In genomic region chr17:37087683-37088082, GRCh38 we compare ENCODE assay signal across 20 cellular contexts.
"Had no signal": no experiment of that assay in that cellular context is flagged by ENCODE, and none has a peak within 500 bp of the region (broad histone marks: within the 10 kb centered on the region; RNA-seq: fewer than 3 reads in every experiment).

No MANE protein-coding gene starts in this region.

- DNase-seq: activated CD4-positive, alpha-beta T cell treated with anti-CD3 and anti-CD28 coated beads for 36 hours; aorta; colonic mucosa; islet precursor cell; lower lobe of right lung; stimulated activated CD4-positive, alpha-beta T cell treated with anti-CD3 and anti-CD28 coated beads, Interleukin-15, amount 100 ng/mL, for 24 hours; stimulated activated CD4-positive, alpha-beta T cell treated with anti-CD3 and anti-CD28 coated beads, Interleukin-2, amount 100 ng/mL, for 48 hours had no signal

- H3K4me1 ChIP-seq: colonic mucosa, foreskin keratinocyte, lower lobe of right lung, right atrium auricular region, vagina had no signal

- H3K27me3 ChIP-seq: colonic mucosa, foreskin keratinocyte, hepatocyte, neural progenitor cell, right atrium auricular region, tibial nerve, vagina had no signal

- H3K4me3 Mint-ChIP-seq: activated CD4-positive, alpha-beta memory T cell treated with anti-CD3 and anti-CD28 coated beads, Interleukin-2, amount 10 ng/mL, durations not matched to agents 7 days and 5 days; activated CD4-positive, alpha-beta T cell treated with anti-CD3 and anti-CD28 coated beads for 36 hours; activated CD8-positive, alpha-beta memory T cell treated with anti-CD3 and anti-CD28 coated beads, Interleukin-2, amount 10 ng/mL, durations not matched to agents 7 days and 5 days; activated naive CD4-positive, alpha-beta T cell treated with anti-CD3 and anti-CD28 coated beads, Interleukin-2, amount 10 ng/mL, durations not matched to agents 7 days and 5 days; neural progenitor cell; stimulated activated naive CD8-positive, alpha-beta T cell treated with anti-CD3 and anti-CD28 coated beads, Interleukin-15, Interleukin-2, amounts not matched to agents 100 ng/mL and 50 ng/mL, for 24 hours had no signal

- H3K27ac ChIP-seq: colonic mucosa, foreskin keratinocyte, hepatocyte, lower lobe of right lung, neural progenitor cell, prostate gland, right atrium auricular region, tibial nerve, vagina had no signal

- H3K4me3 ChIP-seq: colonic mucosa, hepatocyte, lower lobe of right lung, neural progenitor cell, prostate gland, right atrium auricular region, skin epidermis, tibial nerve, vagina had no signal

- H3K36me3 ChIP-seq: colonic mucosa had no signal

- H3K9me3 Mint-ChIP-seq: activated CD4-positive, alpha-beta memory T cell treated with anti-CD3 and anti-CD28 coated beads, Interleukin-2, amount 10 ng/mL, durations not matched to agents 7 days and 5 days; activated naive CD4-positive, alpha-beta T cell treated with anti-CD3 and anti-CD28 coated beads, Interleukin-2, amount 10 ng/mL, durations not matched to agents 7 days and 5 days; central memory CD8-positive, alpha-beta T cell; neural progenitor cell; stimulated activated naive CD8-positive, alpha-beta T cell treated with anti-CD3 and anti-CD28 coated beads, Interleukin-15, Interleukin-2, amounts not matched to agents 100 ng/mL and 50 ng/mL, for 24 hours had no signal

- H3K27ac Mint-ChIP-seq: activated CD4-positive, alpha-beta T cell treated with anti-CD3 and anti-CD28 coated beads for 36 hours; neural progenitor cell had no signal

- H3K27me3 Mint-ChIP-seq: activated CD4-positive, alpha-beta memory T cell treated with anti-CD3 and anti-CD28 coated beads, Interleukin-2, amount 10 ng/mL, durations not matched to agents 7 days and 5 days; activated CD4-positive, alpha-beta T cell treated with anti-CD3 and anti-CD28 coated beads for 36 hours; activated CD8-positive, alpha-beta memory T cell treated with anti-CD3 and anti-CD28 coated beads, Interleukin-2, amount 10 ng/mL, durations not matched to agents 7 days and 5 days; activated naive CD4-positive, alpha-beta T cell treated with anti-CD3 and anti-CD28 coated beads, Interleukin-2, amount 10 ng/mL, durations not matched to agents 7 days and 5 days; central memory CD8-positive, alpha-beta T cell; stimulated activated naive CD8-positive, alpha-beta T cell treated with anti-CD3 and anti-CD28 coated beads, Interleukin-15, Interleukin-2, amounts not matched to agents 100 ng/mL and 50 ng/mL, for 24 hours had no signal

- H3K9me3 ChIP-seq: colonic mucosa, lower lobe of right lung, prostate gland, right atrium auricular region, tibial nerve, vagina had no signal

- ATAC-seq: lower lobe of right lung had no signal
